In genomic region chr9:111913159-111913558, GRCh38 we compare ENCODE assay signal across 1 cellular context.
TF ChIP-seq lines count a peak whose summit lies in the region.

No MANE protein-coding gene starts in this region.

TF ChIP-seq in GM23338, 12 proteins besides CTCF, POLR2A, EP300 and RAD21:
- TF ChIP-seq ZNF462 (CRISPR knock-in tag; IDR thresholded peaks at IDR 0.05) (no peak), NANOG (IDR thresholded peaks at IDR 0.05; ENCODE audit: borderline replicate concordance) (no peak), CREB1 (CRISPR knock-in tag; IDR thresholded peaks at IDR 0.05; ENCODE audit: low read depth) (no peak), ZNF114 (CRISPR knock-in tag; IDR thresholded peaks at IDR 0.05) (no peak), STAT1 (IDR thresholded peaks at IDR 0.05; ENCODE audit: unreplicated experiment) (no peak), EZH2 (IDR thresholded peaks at IDR 0.05; ENCODE audit: low read depth, unreplicated experiment) (no peak), ZNF331 (CRISPR knock-in tag; IDR thresholded peaks at IDR 0.05; ENCODE audit: low read depth) (no peak), JUNB (IDR thresholded peaks at IDR 0.05; ENCODE audit: unreplicated experiment) (no peak), ETS1 (IDR thresholded peaks at IDR 0.05) (no peak), POLR2AphosphoS5 (IDR thresholded peaks at IDR 0.05; ENCODE audit: low read depth) (no peak), EZH2phosphoT487 (IDR thresholded peaks at IDR 0.05; ENCODE audit: unreplicated experiment) (no peak), REST (IDR thresholded peaks at IDR 0.05; ENCODE audit: unreplicated experiment) (no peak)
